Comparison of ENCODE assay signal across 1 cellular context in the genomic region with DNA sequence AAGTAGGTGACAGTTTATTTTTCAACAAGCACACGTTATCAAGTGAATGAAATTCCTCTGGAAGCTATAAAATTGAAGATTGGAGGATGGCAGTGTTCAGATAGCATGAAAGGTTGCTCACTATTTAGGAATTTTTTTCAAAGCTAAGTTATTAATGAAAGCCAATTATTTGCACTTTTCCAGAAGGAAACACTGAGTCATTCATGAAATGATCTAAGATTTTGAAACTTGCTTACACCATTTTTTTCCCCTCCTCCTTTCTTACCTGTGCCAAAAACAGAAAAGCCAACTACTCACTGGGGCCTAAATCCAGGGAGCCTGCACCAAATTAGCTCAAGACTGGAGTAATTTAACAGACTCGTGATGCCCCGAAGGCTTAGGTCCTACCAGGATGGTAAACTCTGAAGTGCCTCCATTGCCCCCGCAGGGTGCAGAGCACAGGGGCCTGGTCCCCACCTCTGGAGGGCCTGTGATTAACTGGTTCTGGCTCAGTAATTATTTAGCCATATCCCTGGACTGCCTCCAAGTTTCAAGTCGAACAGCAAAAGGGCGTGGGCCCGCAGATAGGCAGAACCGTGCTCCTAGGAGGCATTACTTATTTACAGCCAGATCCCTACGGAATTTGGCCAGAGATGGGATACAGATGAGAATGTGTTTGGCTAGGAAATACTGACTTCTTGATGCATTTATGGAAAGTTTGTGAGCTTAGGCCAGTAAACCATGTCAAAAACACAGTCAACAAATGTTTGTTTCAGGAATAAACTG.
A peak's percentile ranks its signal among the peaks of the same experiment; 100 is the strongest.
TF ChIP-seq lines count a peak whose summit lies in the region.

No MANE protein-coding gene starts in this region.

TF ChIP-seq in HEK293, 187 proteins besides CTCF, POLR2A, EP300 and RAD21 (continued from another document and continues in another):
- TF ChIP-seq, protein P1, sequence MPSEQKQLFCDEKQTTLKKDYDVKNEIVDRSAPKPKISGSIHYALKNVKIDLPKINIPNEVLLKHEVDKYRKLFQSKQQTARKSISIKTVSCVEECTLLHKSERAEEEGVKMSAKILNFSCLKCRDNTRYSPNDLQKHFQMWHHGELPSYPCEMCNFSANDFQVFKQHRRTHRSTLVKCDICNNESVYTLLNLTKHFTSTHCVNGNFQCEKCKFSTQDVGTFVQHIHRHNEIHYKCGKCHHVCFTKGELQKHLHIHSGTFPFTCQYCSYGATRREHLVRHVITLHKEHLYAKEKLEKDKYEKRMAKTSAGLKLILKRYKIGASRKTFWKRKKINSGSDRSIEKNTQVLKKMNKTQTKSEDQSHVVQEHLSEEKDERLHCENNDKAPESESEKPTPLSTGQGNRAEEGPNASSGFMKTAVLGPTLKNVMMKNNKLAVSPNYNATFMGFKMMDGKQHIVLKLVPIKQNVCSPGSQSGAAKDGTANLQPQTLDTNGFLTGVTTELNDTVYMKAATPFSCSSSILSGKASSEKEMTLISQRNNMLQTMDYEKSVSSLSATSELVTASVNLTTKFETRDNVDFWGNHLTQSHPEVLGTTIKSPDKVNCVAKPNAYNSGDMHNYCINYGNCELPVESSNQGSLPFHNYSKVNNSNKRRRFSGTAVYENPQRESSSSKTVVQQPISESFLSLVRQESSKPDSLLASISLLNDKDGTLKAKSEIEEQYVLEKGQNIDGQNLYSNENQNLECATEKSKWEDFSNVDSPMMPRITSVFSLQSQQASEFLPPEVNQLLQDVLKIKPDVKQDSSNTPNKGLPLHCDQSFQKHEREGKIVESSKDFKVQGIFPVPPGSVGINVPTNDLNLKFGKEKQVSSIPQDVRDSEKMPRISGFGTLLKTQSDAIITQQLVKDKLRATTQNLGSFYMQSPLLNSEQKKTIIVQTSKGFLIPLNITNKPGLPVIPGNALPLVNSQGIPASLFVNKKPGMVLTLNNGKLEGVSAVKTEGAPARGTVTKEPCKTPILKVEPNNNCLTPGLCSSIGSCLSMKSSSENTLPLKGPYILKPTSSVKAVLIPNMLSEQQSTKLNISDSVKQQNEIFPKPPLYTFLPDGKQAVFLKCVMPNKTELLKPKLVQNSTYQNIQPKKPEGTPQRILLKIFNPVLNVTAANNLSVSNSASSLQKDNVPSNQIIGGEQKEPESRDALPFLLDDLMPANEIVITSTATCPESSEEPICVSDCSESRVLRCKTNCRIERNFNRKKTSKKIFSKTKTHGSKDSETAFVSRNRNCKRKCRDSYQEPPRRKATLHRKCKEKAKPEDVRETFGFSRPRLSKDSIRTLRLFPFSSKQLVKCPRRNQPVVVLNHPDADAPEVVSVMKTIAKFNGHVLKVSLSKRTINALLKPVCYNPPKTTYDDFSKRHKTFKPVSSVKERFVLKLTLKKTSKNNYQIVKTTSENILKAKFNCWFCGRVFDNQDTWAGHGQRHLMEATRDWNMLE (tag by site-specific recombination; conservative IDR thresholded peaks at IDR 0.05; ENCODE audit: low read depth), result no peak
- TF ChIP-seq ZFP37 (tag by site-specific recombination; IDR thresholded peaks at IDR 0.05), result no peak
- TF ChIP-seq ZBTB7A (tag by site-specific recombination; IDR thresholded peaks at IDR 0.05; ENCODE audit: low read depth), result no peak
- TF ChIP-seq ZNF169 (tag by site-specific recombination; IDR thresholded peaks at IDR 0.05), result no peak
- TF ChIP-seq KLF9 (tag by site-specific recombination; IDR thresholded peaks at IDR 0.05; ENCODE audit: low read depth), result peak; percentile 29
- TF ChIP-seq, protein P2, sequence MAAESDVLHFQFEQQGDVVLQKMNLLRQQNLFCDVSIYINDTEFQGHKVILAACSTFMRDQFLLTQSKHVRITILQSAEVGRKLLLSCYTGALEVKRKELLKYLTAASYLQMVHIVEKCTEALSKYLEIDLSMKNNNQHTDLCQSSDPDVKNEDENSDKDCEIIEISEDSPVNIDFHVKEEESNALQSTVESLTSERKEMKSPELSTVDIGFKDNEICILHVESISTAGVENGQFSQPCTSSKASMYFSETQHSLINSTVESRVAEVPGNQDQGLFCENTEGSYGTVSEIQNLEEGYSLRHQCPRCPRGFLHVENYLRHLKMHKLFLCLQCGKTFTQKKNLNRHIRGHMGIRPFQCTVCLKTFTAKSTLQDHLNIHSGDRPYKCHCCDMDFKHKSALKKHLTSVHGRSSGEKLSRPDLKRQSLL (tag by site-specific recombination; IDR thresholded peaks at IDR 0.05), result no peak
- TF ChIP-seq, protein P3, sequence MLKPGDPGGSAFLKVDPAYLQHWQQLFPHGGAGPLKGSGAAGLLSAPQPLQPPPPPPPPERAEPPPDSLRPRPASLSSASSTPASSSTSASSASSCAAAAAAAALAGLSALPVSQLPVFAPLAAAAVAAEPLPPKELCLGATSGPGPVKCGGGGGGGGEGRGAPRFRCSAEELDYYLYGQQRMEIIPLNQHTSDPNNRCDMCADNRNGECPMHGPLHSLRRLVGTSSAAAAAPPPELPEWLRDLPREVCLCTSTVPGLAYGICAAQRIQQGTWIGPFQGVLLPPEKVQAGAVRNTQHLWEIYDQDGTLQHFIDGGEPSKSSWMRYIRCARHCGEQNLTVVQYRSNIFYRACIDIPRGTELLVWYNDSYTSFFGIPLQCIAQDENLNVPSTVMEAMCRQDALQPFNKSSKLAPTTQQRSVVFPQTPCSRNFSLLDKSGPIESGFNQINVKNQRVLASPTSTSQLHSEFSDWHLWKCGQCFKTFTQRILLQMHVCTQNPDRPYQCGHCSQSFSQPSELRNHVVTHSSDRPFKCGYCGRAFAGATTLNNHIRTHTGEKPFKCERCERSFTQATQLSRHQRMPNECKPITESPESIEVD (tag by site-specific recombination; IDR thresholded peaks at IDR 0.05), result peak; percentile 88
- no peak for TF ChIP-seq TCF7L2 (IDR thresholded peaks at IDR 0.05; ENCODE audit: borderline replicate concordance, low read depth, low read length)
- TF ChIP-seq ZNF133 (tag by site-specific recombination; IDR thresholded peaks at IDR 0.05), result no peak
- TF ChIP-seq BCL11A (tag by site-specific recombination; IDR thresholded peaks at IDR 0.05; ENCODE audit: low read depth), result 0 out of 2 replicates have a peak, but pooled peaks have one; percentile 37
- peak; percentile 63 for TF ChIP-seq ZNF366 (tag by site-specific recombination; conservative IDR thresholded peaks at IDR 0.05)
- TF ChIP-seq, protein P4, sequence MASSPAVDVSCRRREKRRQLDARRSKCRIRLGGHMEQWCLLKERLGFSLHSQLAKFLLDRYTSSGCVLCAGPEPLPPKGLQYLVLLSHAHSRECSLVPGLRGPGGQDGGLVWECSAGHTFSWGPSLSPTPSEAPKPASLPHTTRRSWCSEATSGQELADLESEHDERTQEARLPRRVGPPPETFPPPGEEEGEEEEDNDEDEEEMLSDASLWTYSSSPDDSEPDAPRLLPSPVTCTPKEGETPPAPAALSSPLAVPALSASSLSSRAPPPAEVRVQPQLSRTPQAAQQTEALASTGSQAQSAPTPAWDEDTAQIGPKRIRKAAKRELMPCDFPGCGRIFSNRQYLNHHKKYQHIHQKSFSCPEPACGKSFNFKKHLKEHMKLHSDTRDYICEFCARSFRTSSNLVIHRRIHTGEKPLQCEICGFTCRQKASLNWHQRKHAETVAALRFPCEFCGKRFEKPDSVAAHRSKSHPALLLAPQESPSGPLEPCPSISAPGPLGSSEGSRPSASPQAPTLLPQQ (tag by site-specific recombination; IDR thresholded peaks at IDR 0.05), result peak; percentile 91
- 0 out of 2 replicates have a peak, but pooled peaks have one; percentile 52 for TF ChIP-seq MZF1 (tag by site-specific recombination; IDR thresholded peaks at IDR 0.05; ENCODE audit: borderline replicate concordance)
- TF ChIP-seq, protein P5, sequence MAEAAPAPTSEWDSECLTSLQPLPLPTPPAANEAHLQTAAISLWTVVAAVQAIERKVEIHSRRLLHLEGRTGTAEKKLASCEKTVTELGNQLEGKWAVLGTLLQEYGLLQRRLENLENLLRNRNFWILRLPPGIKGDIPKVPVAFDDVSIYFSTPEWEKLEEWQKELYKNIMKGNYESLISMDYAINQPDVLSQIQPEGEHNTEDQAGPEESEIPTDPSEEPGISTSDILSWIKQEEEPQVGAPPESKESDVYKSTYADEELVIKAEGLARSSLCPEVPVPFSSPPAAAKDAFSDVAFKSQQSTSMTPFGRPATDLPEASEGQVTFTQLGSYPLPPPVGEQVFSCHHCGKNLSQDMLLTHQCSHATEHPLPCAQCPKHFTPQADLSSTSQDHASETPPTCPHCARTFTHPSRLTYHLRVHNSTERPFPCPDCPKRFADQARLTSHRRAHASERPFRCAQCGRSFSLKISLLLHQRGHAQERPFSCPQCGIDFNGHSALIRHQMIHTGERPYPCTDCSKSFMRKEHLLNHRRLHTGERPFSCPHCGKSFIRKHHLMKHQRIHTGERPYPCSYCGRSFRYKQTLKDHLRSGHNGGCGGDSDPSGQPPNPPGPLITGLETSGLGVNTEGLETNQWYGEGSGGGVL (tag by site-specific recombination; IDR thresholded peaks at IDR 0.05), result 0 out of 2 replicates have a peak, but pooled peaks have one; percentile 42
- peak; percentile 39; the same call in 1 of the 2 replicates for TF ChIP-seq KLF8 (tag by site-specific recombination; IDR thresholded peaks at IDR 0.05)
- no peak for TF ChIP-seq ZNF155 (tag by site-specific recombination; IDR thresholded peaks at IDR 0.05)
- no peak for TF ChIP-seq ZSCAN16 (tag by site-specific recombination; IDR thresholded peaks at IDR 0.05)
- 0 out of 2 replicates have a peak, but pooled peaks have one; percentile 21 for TF ChIP-seq ZNF223 (tag by site-specific recombination; IDR thresholded peaks at IDR 0.05)
- TF ChIP-seq ZNF501 (tag by site-specific recombination; IDR thresholded peaks at IDR 0.05), result peak; percentile 43; the same call in 1 of the 2 replicates
- TF ChIP-seq ZNF621 (tag by site-specific recombination; IDR thresholded peaks at IDR 0.05), result no peak
- TF ChIP-seq ZNF48 (tag by site-specific recombination; IDR thresholded peaks at IDR 0.05), result no peak
- peak; percentile 34; the same call in 1 of the 2 replicates for TF ChIP-seq ZNF394 (tag by site-specific recombination; IDR thresholded peaks at IDR 0.05; ENCODE audit: borderline replicate concordance)
- TF ChIP-seq, protein P6, sequence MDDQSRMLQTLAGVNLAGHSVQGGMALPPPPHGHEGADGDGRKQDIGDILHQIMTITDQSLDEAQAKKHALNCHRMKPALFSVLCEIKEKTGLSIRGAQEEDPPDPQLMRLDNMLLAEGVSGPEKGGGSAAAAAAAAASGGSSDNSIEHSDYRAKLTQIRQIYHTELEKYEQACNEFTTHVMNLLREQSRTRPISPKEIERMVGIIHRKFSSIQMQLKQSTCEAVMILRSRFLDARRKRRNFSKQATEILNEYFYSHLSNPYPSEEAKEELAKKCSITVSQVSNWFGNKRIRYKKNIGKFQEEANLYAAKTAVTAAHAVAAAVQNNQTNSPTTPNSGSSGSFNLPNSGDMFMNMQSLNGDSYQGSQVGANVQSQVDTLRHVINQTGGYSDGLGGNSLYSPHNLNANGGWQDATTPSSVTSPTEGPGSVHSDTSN (CRISPR knock-in tag; IDR thresholded peaks at IDR 0.05), result no peak
- TF ChIP-seq, protein P7, sequence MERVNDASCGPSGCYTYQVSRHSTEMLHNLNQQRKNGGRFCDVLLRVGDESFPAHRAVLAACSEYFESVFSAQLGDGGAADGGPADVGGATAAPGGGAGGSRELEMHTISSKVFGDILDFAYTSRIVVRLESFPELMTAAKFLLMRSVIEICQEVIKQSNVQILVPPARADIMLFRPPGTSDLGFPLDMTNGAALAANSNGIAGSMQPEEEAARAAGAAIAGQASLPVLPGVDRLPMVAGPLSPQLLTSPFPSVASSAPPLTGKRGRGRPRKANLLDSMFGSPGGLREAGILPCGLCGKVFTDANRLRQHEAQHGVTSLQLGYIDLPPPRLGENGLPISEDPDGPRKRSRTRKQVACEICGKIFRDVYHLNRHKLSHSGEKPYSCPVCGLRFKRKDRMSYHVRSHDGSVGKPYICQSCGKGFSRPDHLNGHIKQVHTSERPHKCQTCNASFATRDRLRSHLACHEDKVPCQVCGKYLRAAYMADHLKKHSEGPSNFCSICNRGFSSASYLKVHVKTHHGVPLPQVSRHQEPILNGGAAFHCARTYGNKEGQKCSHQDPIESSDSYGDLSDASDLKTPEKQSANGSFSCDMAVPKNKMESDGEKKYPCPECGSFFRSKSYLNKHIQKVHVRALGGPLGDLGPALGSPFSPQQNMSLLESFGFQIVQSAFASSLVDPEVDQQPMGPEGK (tag by site-specific recombination; IDR thresholded peaks at IDR 0.05), result peak; percentile 91
- TF ChIP-seq, protein P8, sequence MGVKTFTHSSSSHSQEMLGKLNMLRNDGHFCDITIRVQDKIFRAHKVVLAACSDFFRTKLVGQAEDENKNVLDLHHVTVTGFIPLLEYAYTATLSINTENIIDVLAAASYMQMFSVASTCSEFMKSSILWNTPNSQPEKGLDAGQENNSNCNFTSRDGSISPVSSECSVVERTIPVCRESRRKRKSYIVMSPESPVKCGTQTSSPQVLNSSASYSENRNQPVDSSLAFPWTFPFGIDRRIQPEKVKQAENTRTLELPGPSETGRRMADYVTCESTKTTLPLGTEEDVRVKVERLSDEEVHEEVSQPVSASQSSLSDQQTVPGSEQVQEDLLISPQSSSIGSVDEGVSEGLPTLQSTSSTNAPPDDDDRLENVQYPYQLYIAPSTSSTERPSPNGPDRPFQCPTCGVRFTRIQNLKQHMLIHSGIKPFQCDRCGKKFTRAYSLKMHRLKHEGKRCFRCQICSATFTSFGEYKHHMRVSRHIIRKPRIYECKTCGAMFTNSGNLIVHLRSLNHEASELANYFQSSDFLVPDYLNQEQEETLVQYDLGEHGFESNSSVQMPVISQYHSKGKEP (tag by site-specific recombination; IDR thresholded peaks at IDR 0.05), result 0 out of 2 replicates have a peak, but pooled peaks have one; percentile 51
- 0 out of 2 replicates have a peak, but pooled peaks have one; percentile 46 for TF ChIP-seq ZBTB21 (tag by site-specific recombination; IDR thresholded peaks at IDR 0.05)
- TF ChIP-seq ZNF747 (tag by site-specific recombination; IDR thresholded peaks at IDR 0.05), result no peak
- TF ChIP-seq, protein P9, sequence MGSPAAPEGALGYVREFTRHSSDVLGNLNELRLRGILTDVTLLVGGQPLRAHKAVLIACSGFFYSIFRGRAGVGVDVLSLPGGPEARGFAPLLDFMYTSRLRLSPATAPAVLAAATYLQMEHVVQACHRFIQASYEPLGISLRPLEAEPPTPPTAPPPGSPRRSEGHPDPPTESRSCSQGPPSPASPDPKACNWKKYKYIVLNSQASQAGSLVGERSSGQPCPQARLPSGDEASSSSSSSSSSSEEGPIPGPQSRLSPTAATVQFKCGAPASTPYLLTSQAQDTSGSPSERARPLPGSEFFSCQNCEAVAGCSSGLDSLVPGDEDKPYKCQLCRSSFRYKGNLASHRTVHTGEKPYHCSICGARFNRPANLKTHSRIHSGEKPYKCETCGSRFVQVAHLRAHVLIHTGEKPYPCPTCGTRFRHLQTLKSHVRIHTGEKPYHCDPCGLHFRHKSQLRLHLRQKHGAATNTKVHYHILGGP (tag by site-specific recombination; IDR thresholded peaks at IDR 0.05), result no peak
- TF ChIP-seq, protein P10, sequence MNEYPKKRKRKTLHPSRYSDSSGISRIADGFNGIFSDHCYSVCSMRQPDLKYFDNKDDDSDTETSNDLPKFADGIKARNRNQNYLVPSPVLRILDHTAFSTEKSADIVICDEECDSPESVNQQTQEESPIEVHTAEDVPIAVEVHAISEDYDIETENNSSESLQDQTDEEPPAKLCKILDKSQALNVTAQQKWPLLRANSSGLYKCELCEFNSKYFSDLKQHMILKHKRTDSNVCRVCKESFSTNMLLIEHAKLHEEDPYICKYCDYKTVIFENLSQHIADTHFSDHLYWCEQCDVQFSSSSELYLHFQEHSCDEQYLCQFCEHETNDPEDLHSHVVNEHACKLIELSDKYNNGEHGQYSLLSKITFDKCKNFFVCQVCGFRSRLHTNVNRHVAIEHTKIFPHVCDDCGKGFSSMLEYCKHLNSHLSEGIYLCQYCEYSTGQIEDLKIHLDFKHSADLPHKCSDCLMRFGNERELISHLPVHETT (tag by site-specific recombination; IDR thresholded peaks at IDR 0.05), result peak; percentile 17; the same call in 1 of the 2 replicates
- no peak for TF ChIP-seq ZNF664 (tag by site-specific recombination; IDR thresholded peaks at IDR 0.05)
- TF ChIP-seq ZBTB1 (tag by site-specific recombination; IDR thresholded peaks at IDR 0.05), result no peak
